ENCODE assay signal across 1 cellular context in genomic region chr20:25310268-25310920, GRCh38.
A peak's percentile ranks its signal among the peaks of the same experiment; 100 is the strongest.
TF ChIP-seq lines count a peak whose summit lies in the region.

No MANE protein-coding gene starts in this region.

TF ChIP-seq in liver, 16 proteins besides CTCF, POLR2A, EP300 and RAD21 (continued from another document):
- TF ChIP-seq, protein P1, sequence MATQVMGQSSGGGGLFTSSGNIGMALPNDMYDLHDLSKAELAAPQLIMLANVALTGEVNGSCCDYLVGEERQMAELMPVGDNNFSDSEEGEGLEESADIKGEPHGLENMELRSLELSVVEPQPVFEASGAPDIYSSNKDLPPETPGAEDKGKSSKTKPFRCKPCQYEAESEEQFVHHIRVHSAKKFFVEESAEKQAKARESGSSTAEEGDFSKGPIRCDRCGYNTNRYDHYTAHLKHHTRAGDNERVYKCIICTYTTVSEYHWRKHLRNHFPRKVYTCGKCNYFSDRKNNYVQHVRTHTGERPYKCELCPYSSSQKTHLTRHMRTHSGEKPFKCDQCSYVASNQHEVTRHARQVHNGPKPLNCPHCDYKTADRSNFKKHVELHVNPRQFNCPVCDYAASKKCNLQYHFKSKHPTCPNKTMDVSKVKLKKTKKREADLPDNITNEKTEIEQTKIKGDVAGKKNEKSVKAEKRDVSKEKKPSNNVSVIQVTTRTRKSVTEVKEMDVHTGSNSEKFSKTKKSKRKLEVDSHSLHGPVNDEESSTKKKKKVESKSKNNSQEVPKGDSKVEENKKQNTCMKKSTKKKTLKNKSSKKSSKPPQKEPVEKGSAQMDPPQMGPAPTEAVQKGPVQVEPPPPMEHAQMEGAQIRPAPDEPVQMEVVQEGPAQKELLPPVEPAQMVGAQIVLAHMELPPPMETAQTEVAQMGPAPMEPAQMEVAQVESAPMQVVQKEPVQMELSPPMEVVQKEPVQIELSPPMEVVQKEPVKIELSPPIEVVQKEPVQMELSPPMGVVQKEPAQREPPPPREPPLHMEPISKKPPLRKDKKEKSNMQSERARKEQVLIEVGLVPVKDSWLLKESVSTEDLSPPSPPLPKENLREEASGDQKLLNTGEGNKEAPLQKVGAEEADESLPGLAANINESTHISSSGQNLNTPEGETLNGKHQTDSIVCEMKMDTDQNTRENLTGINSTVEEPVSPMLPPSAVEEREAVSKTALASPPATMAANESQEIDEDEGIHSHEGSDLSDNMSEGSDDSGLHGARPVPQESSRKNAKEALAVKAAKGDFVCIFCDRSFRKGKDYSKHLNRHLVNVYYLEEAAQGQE (IDR thresholded peaks at IDR 0.05) = no peak
- no peak for TF ChIP-seq TAF1 (conservative IDR thresholded peaks at IDR 0.05)
- TF ChIP-seq RXRA (IDR thresholded peaks at IDR 0.05) = peak; percentile 58 to 89
